11 cellular contexts compared by ENCODE assay signal in genomic region chr3:47113669-47114365, GRCh38. TPM values are rescaled to one million over a fixed set of nuclear protein-coding genes. Genes with fewer than 3 reads are reported as not detected.
DNase-seq lines count a peak whose midpoint lies in the region; ATAC-seq and TF ChIP-seq lines count a peak whose summit lies in the region.
"Had no signal": no experiment of that assay in that cellular context is flagged by ENCODE, and none has a peak within 500 bp of the region (broad histone marks: within the 10 kb centered on the region; RNA-seq: fewer than 3 reads in every experiment).

No MANE protein-coding gene starts in this region.

- H3K27ac ChIP-seq in SJSA1 = peak overlapping the region; percentile 78
- H3K27ac ChIP-seq in body of pancreas = no peak overlapping the region
- H3K27ac ChIP-seq in gastroesophageal sphincter = no peak overlapping the region
- H3K27ac ChIP-seq: ovary had no signal

- no peaks in the 10 kb centered on the region for H3K9me3 Mint-ChIP-seq in immature natural killer cell
- H3K9me3 Mint-ChIP-seq: CD8-positive, alpha-beta memory T cell had no signal

- H3K4me3 Mint-ChIP-seq in immature natural killer cell = no peak overlapping the region
- H3K4me3 Mint-ChIP-seq: CD8-positive, alpha-beta memory T cell had no signal

- ATAC-seq in body of pancreas (no peak), gastroesophageal sphincter (no peak), HG03378 (IDR thresholded peaks at IDR 0.05; ENCODE audit: unreplicated experiment) (no peak)

- DNase-seq in AG09309 (ENCODE audit: low read depth) (peak; percentile 17), HPDE6-E6E7 (ENCODE audit: extremely low spot score) (peak; percentile 12), SJSA1 (ENCODE audit: low read depth in 1 of 2, low spot score in 2 of 2) (peak in 1 of 2 experiments; percentile 46), foreskin fibroblast (peak; percentile 74 to 85), body of pancreas (no peak), immature natural killer cell (no peak)
- DNase-seq: CD8-positive, alpha-beta memory T cell; Right ventricle myocardium superior had no signal

- no peak for TF ChIP-seq EP300 in gastroesophageal sphincter (IDR thresholded peaks at IDR 0.05)

- H3K27ac Mint-ChIP-seq in immature natural killer cell = peak overlapping the region in 2 of 6 donors; percentile 2 to 18

- no peaks in the 10 kb centered on the region for H3K9me3 ChIP-seq in SJSA1 (replicated peaks)
- H3K9me3 ChIP-seq in body of pancreas = no peaks in the 10 kb centered on the region
- H3K9me3 ChIP-seq in gastroesophageal sphincter = no peaks in the 10 kb centered on the region
- H3K9me3 ChIP-seq: ovary had no signal

- H3K27me3 ChIP-seq in SJSA1 (replicated peaks) = no peaks in the 10 kb centered on the region
- no peaks in the 10 kb centered on the region for H3K27me3 ChIP-seq in body of pancreas
- no peaks in the 10 kb centered on the region for H3K27me3 ChIP-seq in gastroesophageal sphincter
- H3K27me3 ChIP-seq: ovary had no signal

- intact Hi-C loops in body of pancreas (cut with DNase I) = no loop called here

- H3K36me3 Mint-ChIP-seq in immature natural killer cell = peaks cover 4 to 23% (median 8%) of the 10 kb centered on the region in 3 donors

- H3K36me3 ChIP-seq in SJSA1 (peaks cover 74% of the 10 kb centered on the region), body of pancreas (replicated peaks in 1 of 2; ENCODE audit: insufficient read depth in 1 of 2, low read depth in 2 of 2) (peaks cover 6 to 17% of the 10 kb centered on the region in 2 donors), gastroesophageal sphincter (peaks cover 0 to 68% of the 10 kb centered on the region in 2 donors)
- H3K36me3 ChIP-seq: ovary had no signal

- WGBS in body of pancreas, 2 donors = 89 to 95% methylated on average over 5 of the region's 5 CpGs
- WGBS in gastroesophageal sphincter (ENCODE audit: low coverage in 1 of 2), 2 donors = 77 to 92% methylated on average over 5 of the region's 5 CpGs

- H3K4me1 ChIP-seq in SJSA1 (replicated peaks) (peaks cover 44% of the 10 kb centered on the region), body of pancreas (no peaks in the 10 kb centered on the region), gastroesophageal sphincter (peaks cover 0 to 4% (median 0%) of the 10 kb centered on the region in 3 donors)

- H3K4me3 ChIP-seq in AG09309 (ENCODE audit: control insufficient read depth, low read depth, low read length) (no peak overlapping the region; the same call in 1 of the 2 replicates), SJSA1 (peak overlapping the region; percentile 13), foreskin fibroblast (ENCODE audit: low read depth in 1 of 2, low read length in 2 of 2) (no peak overlapping the region), body of pancreas (no peak overlapping the region), gastroesophageal sphincter (no peak overlapping the region)
- H3K4me3 ChIP-seq: ovary had no signal

- no peak for TF ChIP-seq POLR2A in body of pancreas (IDR thresholded peaks at IDR 0.05)
- TF ChIP-seq POLR2A in gastroesophageal sphincter (IDR thresholded peaks at IDR 0.05) = no peak

- TF ChIP-seq CTCF in AG09309 (IDR thresholded peaks at IDR 0.05; ENCODE audit: control insufficient read depth, insufficient read depth, low read depth, low read length, missing control alignments) (no peak), foreskin fibroblast (IDR thresholded peaks at IDR 0.05; ENCODE audit: low read depth, low read length) (no peak), body of pancreas (IDR thresholded peaks at IDR 0.05) (no peak), gastroesophageal sphincter (IDR thresholded peaks at IDR 0.05) (no peak)

- peaks cover 0 to 1% (median 1%) of the 10 kb centered on the region in 3 donors for H3K27me3 Mint-ChIP-seq in immature natural killer cell (ENCODE audit: low read depth in 3 of 3)
- H3K27me3 Mint-ChIP-seq: CD8-positive, alpha-beta memory T cell had no signal

- peaks cover 18 to 43% of the 10 kb centered on the region in 2 donors for H3K4me1 Mint-ChIP-seq in immature natural killer cell

RNA-seq across cellular contexts. Expression of gene SETD2, which starts 50.1 kb away (rescaled TPM):
- total RNA-seq in SJSA1 (2014; rRNA removed; shearing (Covaris generic)) = 18.9 and 22.7 TPM in 2 replicates
- total RNA-seq in body of pancreas (10 to 100 TPM; 49.5 to 70.2 TPM), gastroesophageal sphincter (10 to 100 TPM; 54.0 to 70.2 (median 58.5) TPM)
- polyA plus RNA-seq in immature natural killer cell = 10 to 100 TPM in 1 of 3 donors, 1 to 10 TPM in 2; 7.4 to 27.0 (median 8.2) TPM

Comparison
In these comparisons a context has a peak if more than half of its experiments do, and no peak if none do; other contexts are left out.
1. DNase-seq: peak in AG09309 (single experiment), HPDE6-E6E7 (single experiment) and foreskin fibroblast (2 of 2); none in body of pancreas (0 of 4) and immature natural killer cell (0 of 3).